In genomic region chr13:113171250-113172125, GRCh38 we compare ENCODE assay signal across 25 cellular contexts. TPM values are rescaled to one million over a fixed set of nuclear protein-coding genes. Genes with fewer than 3 reads are reported as not detected.
DNase-seq lines count a peak whose midpoint lies in the region; ATAC-seq, FAIRE-seq and TF ChIP-seq lines count a peak whose summit lies in the region.
"Had no signal": no experiment of that assay in that cellular context is flagged by ENCODE, and none has a peak within 500 bp of the region (broad histone marks: within the 10 kb centered on the region; RNA-seq: fewer than 3 reads in every experiment).

No MANE protein-coding gene starts in this region.

- H4K20me1 ChIP-seq in osteoblast (ENCODE audit: insufficient read depth, low read length) = no peaks in the 10 kb centered on the region

- H3K4me3 Mint-ChIP-seq in CD4-positive, alpha-beta T cell = no peak overlapping the region
- H3K4me3 Mint-ChIP-seq in endothelial cell (ENCODE audit: unreplicated experiment) = no peak overlapping the region
- no peak overlapping the region for H3K4me3 Mint-ChIP-seq in activated T-cell treated with anti-CD3 and anti-CD28 coated beads, Interleukin-2, amount 50 U/mL, for 72 hours
- H3K4me3 Mint-ChIP-seq: activated naive CD4-positive, alpha-beta T cell treated with anti-CD3 and anti-CD28 coated beads for 36 hours; activated T-cell treated with anti-CD3 and anti-CD28 coated beads, Interleukin-2, amount 50 U/mL, for 24 hours; stimulated activated naive CD8-positive, alpha-beta T cell treated with anti-CD3 and anti-CD28 coated beads, Interleukin-15, Interleukin-2, amounts not matched to agents 100 ng/mL and 50 ng/mL, for 24 hours; T-helper 1 cell treated with Interleukin-12 subunit alpha and Interleukin-12 subunit beta and Interleukin-4 antibody, amounts not matched to agents 30 μg/mL and 1 μg/mL, for 36 hours had no signal

- H2AFZ ChIP-seq in osteoblast (ENCODE audit: low read length) = no peak overlapping the region

- no peaks in the 10 kb centered on the region for H3K9me3 ChIP-seq in CD4-positive, alpha-beta T cell (ENCODE audit: control insufficient read depth, low read length)
- H3K9me3 ChIP-seq in HUES64 (ENCODE audit: insufficient read depth, low read depth, low read length) (no peaks in the 10 kb centered on the region), osteoblast (ENCODE audit: low read depth, low read length) (no peaks in the 10 kb centered on the region)
- H3K9me3 ChIP-seq: breast epithelium, colonic mucosa, psoas muscle, tibial artery had no signal

- H3K4me1 ChIP-seq in HUES64 (ENCODE audit: insufficient read depth, low read length) (peaks cover 10% of the 10 kb centered on the region), osteoblast (ENCODE audit: insufficient read depth, low read length) (no peaks in the 10 kb centered on the region)
- H3K4me1 ChIP-seq: breast epithelium, psoas muscle, tibial artery had no signal

- no peak for DNase-seq in CD4-positive, alpha-beta T cell
- no peak for DNase-seq in endothelial cell (ENCODE audit: low spot score)
- DNase-seq in osteoblast (ENCODE audit: insufficient read length, low spot score, missing footprints) = peak; percentile 76
- DNase-seq in activated T-cell treated with anti-CD3 and anti-CD28 coated beads, Interleukin-2, amount 50 U/mL, for 72 hours = no peak
- no peak for DNase-seq in H54 (ENCODE audit: insufficient read length, low spot score)
- DNase-seq: activated naive CD4-positive, alpha-beta T cell treated with anti-CD3 and anti-CD28 coated beads for 36 hours; activated T-cell treated with anti-CD3 and anti-CD28 coated beads, Interleukin-2, amount 50 U/mL, for 24 hours; amygdala; colonic mucosa; GDM1; Karpas-422; NCI-H1694; NCI-H2171 treated with DMSO at 0.1 percent for 48 hours; NCI-H69; psoas muscle; tibial artery had no signal

- peaks cover 4% of the 10 kb centered on the region for H3K9me3 Mint-ChIP-seq in CD4-positive, alpha-beta T cell
- H3K9me3 Mint-ChIP-seq in endothelial cell (ENCODE audit: unreplicated experiment) = no peaks in the 10 kb centered on the region
- peaks cover 2% of the 10 kb centered on the region in 2 donors for H3K9me3 Mint-ChIP-seq in activated T-cell treated with anti-CD3 and anti-CD28 coated beads, Interleukin-2, amount 50 U/mL, for 72 hours

- no peak for ATAC-seq in CD4-positive, alpha-beta T cell (ENCODE audit: poor library complexity)
- no peak for ATAC-seq in activated T-cell treated with anti-CD3 and anti-CD28 coated beads, Interleukin-2, amount 50 U/mL, for 72 hours (replicated peaks in 1 of 2)
- no peak for ATAC-seq in HG03354 (IDR thresholded peaks at IDR 0.05; ENCODE audit: poor library complexity, severe bottlenecking, unreplicated experiment)
- ATAC-seq: psoas muscle had no signal

- peaks cover 13% of the 10 kb centered on the region for H3K4me1 Mint-ChIP-seq in CD4-positive, alpha-beta T cell (ENCODE audit: low read depth)
- peaks cover 22% of the 10 kb centered on the region for H3K4me1 Mint-ChIP-seq in endothelial cell (ENCODE audit: unreplicated experiment)
- peaks cover 7% of the 10 kb centered on the region for H3K4me1 Mint-ChIP-seq in activated T-cell treated with anti-CD3 and anti-CD28 coated beads, Interleukin-2, amount 50 U/mL, for 72 hours (ENCODE audit: low read depth)

- H3K79me2 ChIP-seq in osteoblast (ENCODE audit: insufficient read depth, low read length) = no peaks in the 10 kb centered on the region

- H3K27me3 ChIP-seq in CD4-positive, alpha-beta T cell (ENCODE audit: control insufficient read depth, insufficient read depth, low read length) = no peaks in the 10 kb centered on the region
- H3K27me3 ChIP-seq in HUES64 (ENCODE audit: insufficient read depth, low read length) = no peaks in the 10 kb centered on the region
- no peaks in the 10 kb centered on the region for H3K27me3 ChIP-seq in osteoblast (ENCODE audit: insufficient read depth, low read length)
- H3K27me3 ChIP-seq: breast epithelium, colonic mucosa, tibial artery had no signal

- peak overlapping the region; percentile 20 for H3K27ac Mint-ChIP-seq in CD4-positive, alpha-beta T cell
- peak overlapping the region; percentile 50 for H3K27ac Mint-ChIP-seq in endothelial cell (ENCODE audit: unreplicated experiment)
- no peak overlapping the region for H3K27ac Mint-ChIP-seq in activated T-cell treated with anti-CD3 and anti-CD28 coated beads, Interleukin-2, amount 50 U/mL, for 72 hours
- H3K27ac Mint-ChIP-seq: activated naive CD4-positive, alpha-beta T cell treated with anti-CD3 and anti-CD28 coated beads for 36 hours; activated T-cell treated with anti-CD3 and anti-CD28 coated beads, Interleukin-2, amount 50 U/mL, for 24 hours; stimulated activated naive CD8-positive, alpha-beta T cell treated with anti-CD3 and anti-CD28 coated beads, Interleukin-15, Interleukin-2, amounts not matched to agents 100 ng/mL and 50 ng/mL, for 24 hours; T-helper 1 cell treated with Interleukin-12 subunit alpha and Interleukin-12 subunit beta and Interleukin-4 antibody, amounts not matched to agents 30 μg/mL and 1 μg/mL, for 36 hours had no signal

- H3K4me3 ChIP-seq in HUES64 (ENCODE audit: low read length) (no peak overlapping the region), osteoblast (ENCODE audit: insufficient read depth, low read length) (no peak overlapping the region)
- H3K4me3 ChIP-seq: breast epithelium, colonic mucosa, psoas muscle, tibial artery had no signal

- intact Hi-C loops in CD4-positive, alpha-beta T cell (cut with DNase I, micrococcal nuclease) = no loop called here

- TF ChIP-seq CTCF in CD4-positive, alpha-beta T cell (IDR thresholded peaks at IDR 0.05) = no peak
- TF ChIP-seq CTCF in endothelial cell (IDR thresholded peaks at IDR 0.05; ENCODE audit: unreplicated experiment) = no peak
- TF ChIP-seq CTCF in osteoblast (IDR thresholded peaks at IDR 0.05; ENCODE audit: extremely low read depth, low read depth, low read length) = no peak

- no peak for FAIRE-seq in H54 (lab: Jason Lieb, UNC)
- FAIRE-seq: keratinocyte had no signal

- peaks cover 67% of the 10 kb centered on the region for H3K36me3 ChIP-seq in HUES64 (ENCODE audit: insufficient read depth, low read length)
- H3K36me3 ChIP-seq in osteoblast (ENCODE audit: insufficient read depth, low read length) = peaks cover 47% of the 10 kb centered on the region
- H3K36me3 ChIP-seq: colonic mucosa had no signal

- no peak for TF ChIP-seq POLR2A in H54 (IDR thresholded peaks at IDR 0.05; ENCODE audit: low read depth, low read length)

- H3K27me3 Mint-ChIP-seq in CD4-positive, alpha-beta T cell = no peaks in the 10 kb centered on the region
- H3K27me3 Mint-ChIP-seq in endothelial cell (ENCODE audit: unreplicated experiment) = peaks cover 8% of the 10 kb centered on the region
- H3K27me3 Mint-ChIP-seq in activated T-cell treated with anti-CD3 and anti-CD28 coated beads, Interleukin-2, amount 50 U/mL, for 72 hours (ENCODE audit: low read depth) = no peaks in the 10 kb centered on the region
- H3K27me3 Mint-ChIP-seq: activated T-cell treated with anti-CD3 and anti-CD28 coated beads, Interleukin-2, amount 50 U/mL, for 24 hours; stimulated activated naive CD8-positive, alpha-beta T cell treated with anti-CD3 and anti-CD28 coated beads, Interleukin-15, Interleukin-2, amounts not matched to agents 100 ng/mL and 50 ng/mL, for 24 hours had no signal

- H3K27ac ChIP-seq in CD4-positive, alpha-beta T cell (ENCODE audit: low read depth, low read length) = no peak overlapping the region
- H3K27ac ChIP-seq in HUES64 (ENCODE audit: low read depth, low read length) (0 out of 2 replicates have a peak overlapping the region, but pooled peaks have one; percentile 25), osteoblast (ENCODE audit: low read depth, low read length) (no peak overlapping the region)
- H3K27ac ChIP-seq: breast epithelium, colonic mucosa, psoas muscle, tibial artery had no signal

- no peak overlapping the region for H3K4me2 ChIP-seq in osteoblast (ENCODE audit: insufficient read depth, low read length)

- POLR2A ChIA-PET in CD4-positive, alpha-beta T cell (lab: Charles Lee) = no interaction called here

- H3K9ac ChIP-seq in HUES64 (ENCODE audit: low read depth, low read length) = no peak overlapping the region

- 96% methylated on average over 34 of the region's 34 CpGs for WGBS in HUES64

- CTCF ChIA-PET in CD4-positive, alpha-beta T cell (lab: Charles Lee) = no interaction called here

- peaks cover 49% of the 10 kb centered on the region for H3K36me3 Mint-ChIP-seq in CD4-positive, alpha-beta T cell (ENCODE audit: low read depth)
- H3K36me3 Mint-ChIP-seq in endothelial cell (ENCODE audit: low read depth, unreplicated experiment) = peaks cover 35% of the 10 kb centered on the region
- peaks cover 10 to 38% of the 10 kb centered on the region in 2 donors for H3K36me3 Mint-ChIP-seq in activated T-cell treated with anti-CD3 and anti-CD28 coated beads, Interleukin-2, amount 50 U/mL, for 72 hours (ENCODE audit: insufficient read depth in 2 of 2)

RNA-seq across cellular contexts. Expression of gene PROZ, which starts 13.0 kb away (rescaled TPM):
- total RNA-seq in CD4-positive, alpha-beta T cell = not detected
- polyA plus RNA-seq in HUES64 (2013, experiment 1 of 2) = not detected
- not detected for polyA plus RNA-seq in HUES64 (2013, experiment 2 of 2)
- total RNA-seq in endothelial cell (ENCODE audit: unreplicated experiment) (not detected), osteoblast (not detected in 2 replicates)
- total RNA-seq in activated T-cell treated with anti-CD3 and anti-CD28 coated beads, Interleukin-2, amount 50 U/mL, for 72 hours = not detected
- total RNA-seq: activated naive CD4-positive, alpha-beta T cell treated with anti-CD3 and anti-CD28 coated beads for 36 hours; breast epithelium; colonic mucosa; fibroblast of lung; H4; psoas muscle; SK-MEL-5 had no signal
- polyA plus RNA-seq: fibroblast of lung, keratinocyte, psoas muscle had no signal

RNA-seq across cellular contexts. Expression of gene PCID2, which starts 37.0 kb away (rescaled TPM):
- 10 to 100 TPM; 33.6 to 33.7 TPM for total RNA-seq in CD4-positive, alpha-beta T cell
- 50.2 TPM for polyA plus RNA-seq in HUES64 (2013, experiment 1 of 2)
- polyA plus RNA-seq in HUES64 (2013, experiment 2 of 2) = 53.3 TPM
- total RNA-seq in endothelial cell (ENCODE audit: unreplicated experiment) (44.3 TPM), osteoblast (48.5 and 55.4 TPM in 2 replicates)
- total RNA-seq in activated T-cell treated with anti-CD3 and anti-CD28 coated beads, Interleukin-2, amount 50 U/mL, for 72 hours = 10 to 100 TPM; 76.8 to 83.1 TPM

RNA-seq across cellular contexts. Expression of gene CUL4A, which starts 37.9 kb away (rescaled TPM):
- 10 to 100 TPM; 54.6 to 56.6 TPM for total RNA-seq in CD4-positive, alpha-beta T cell
- 79.7 TPM for polyA plus RNA-seq in HUES64 (2013, experiment 1 of 2)
- 75.7 TPM for polyA plus RNA-seq in HUES64 (2013, experiment 2 of 2)
- total RNA-seq in endothelial cell (ENCODE audit: unreplicated experiment) (55.8 TPM), osteoblast (128 TPM in 2 replicates)
- total RNA-seq in activated T-cell treated with anti-CD3 and anti-CD28 coated beads, Interleukin-2, amount 50 U/mL, for 72 hours = 10 to 100 TPM; 71.4 to 82.1 TPM

RNA-seq across cellular contexts. Expression of gene F10, which starts 48.9 kb away (rescaled TPM):
- not detected for total RNA-seq in CD4-positive, alpha-beta T cell
- 2.9 TPM for polyA plus RNA-seq in HUES64 (2013, experiment 1 of 2)
- 5.8 TPM for polyA plus RNA-seq in HUES64 (2013, experiment 2 of 2)
- 0.23 TPM for total RNA-seq in endothelial cell (ENCODE audit: unreplicated experiment)
- 0.29 TPM in 1 of 2 replicates, not detected in the other for total RNA-seq in osteoblast
- not detected for total RNA-seq in activated T-cell treated with anti-CD3 and anti-CD28 coated beads, Interleukin-2, amount 50 U/mL, for 72 hours
- total RNA-seq: activated naive CD4-positive, alpha-beta T cell treated with anti-CD3 and anti-CD28 coated beads for 36 hours; H4; SK-MEL-5 had no signal
- polyA plus RNA-seq: keratinocyte had no signal
